In the genomic region with DNA sequence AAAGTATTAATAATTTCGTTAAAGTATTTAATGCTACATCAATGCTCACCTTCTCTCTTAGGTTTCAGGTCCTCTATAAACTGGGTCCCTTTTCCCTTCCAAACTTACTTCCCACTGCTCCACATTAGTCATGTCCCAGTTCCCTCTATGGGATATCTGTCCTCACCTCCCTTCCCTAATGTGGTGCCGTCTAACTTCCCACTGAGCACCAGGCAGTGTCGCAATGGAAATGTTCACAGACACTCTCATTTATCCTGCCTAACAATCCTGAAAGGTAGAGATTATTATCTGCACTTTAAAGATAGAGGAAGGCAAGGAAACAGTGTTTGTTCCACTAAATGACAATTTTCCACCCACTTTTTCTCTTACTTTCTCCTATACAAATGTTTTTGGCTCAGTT, we compare ENCODE assay signal across 1 cellular context.
TF ChIP-seq lines count a peak whose summit lies in the region.

No MANE protein-coding gene starts in this region.

TF ChIP-seq in HEK293, 187 proteins besides CTCF, POLR2A, EP300 and RAD21 (continued from another document):
- TF ChIP-seq, protein P1, sequence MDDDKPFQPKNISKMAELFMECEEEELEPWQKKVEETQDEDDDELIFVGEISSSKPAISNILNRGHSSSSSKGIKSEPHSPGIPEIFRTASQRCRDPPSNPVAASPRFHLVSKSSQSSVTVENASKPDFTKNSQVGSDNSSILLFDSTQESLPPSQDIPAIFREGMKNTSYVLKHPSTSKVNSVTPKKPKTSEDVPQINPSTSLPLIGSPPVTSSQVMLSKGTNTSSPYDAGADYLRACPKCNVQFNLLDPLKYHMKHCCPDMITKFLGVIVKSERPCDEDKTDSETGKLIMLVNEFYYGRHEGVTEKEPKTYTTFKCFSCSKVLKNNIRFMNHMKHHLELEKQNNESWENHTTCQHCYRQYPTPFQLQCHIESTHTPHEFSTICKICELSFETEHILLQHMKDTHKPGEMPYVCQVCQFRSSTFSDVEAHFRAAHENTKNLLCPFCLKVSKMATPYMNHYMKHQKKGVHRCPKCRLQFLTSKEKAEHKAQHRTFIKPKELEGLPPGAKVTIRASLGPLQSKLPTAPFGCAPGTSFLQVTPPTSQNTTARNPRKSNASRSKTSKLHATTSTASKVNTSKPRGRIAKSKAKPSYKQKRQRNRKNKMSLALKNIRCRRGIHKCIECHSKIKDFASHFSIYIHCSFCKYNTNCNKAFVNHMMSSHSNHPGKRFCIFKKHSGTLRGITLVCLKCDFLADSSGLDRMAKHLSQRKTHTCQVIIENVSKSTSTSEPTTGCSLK (tag by site-specific recombination; IDR thresholded peaks at IDR 0.05): no peak
- TF ChIP-seq FEZF1 (tag by site-specific recombination; IDR thresholded peaks at IDR 0.05) (no peak), KLF7 (tag by site-specific recombination; IDR thresholded peaks at IDR 0.05; ENCODE audit: borderline replicate concordance) (no peak), ZNF610 (tag by site-specific recombination; IDR thresholded peaks at IDR 0.05; ENCODE audit: borderline replicate concordance) (no peak), ZNF561 (tag by site-specific recombination; IDR thresholded peaks at IDR 0.05; ENCODE audit: borderline replicate concordance) (no peak)
- TF ChIP-seq, protein P2, sequence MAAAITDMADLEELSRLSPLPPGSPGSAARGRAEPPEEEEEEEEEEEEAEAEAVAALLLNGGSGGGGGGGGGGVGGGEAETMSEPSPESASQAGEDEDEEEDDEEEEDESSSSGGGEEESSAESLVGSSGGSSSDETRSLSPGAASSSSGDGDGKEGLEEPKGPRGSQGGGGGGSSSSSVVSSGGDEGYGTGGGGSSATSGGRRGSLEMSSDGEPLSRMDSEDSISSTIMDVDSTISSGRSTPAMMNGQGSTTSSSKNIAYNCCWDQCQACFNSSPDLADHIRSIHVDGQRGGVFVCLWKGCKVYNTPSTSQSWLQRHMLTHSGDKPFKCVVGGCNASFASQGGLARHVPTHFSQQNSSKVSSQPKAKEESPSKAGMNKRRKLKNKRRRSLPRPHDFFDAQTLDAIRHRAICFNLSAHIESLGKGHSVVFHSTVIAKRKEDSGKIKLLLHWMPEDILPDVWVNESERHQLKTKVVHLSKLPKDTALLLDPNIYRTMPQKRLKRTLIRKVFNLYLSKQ (tag by site-specific recombination; IDR thresholded peaks at IDR 0.05; ENCODE audit: borderline replicate concordance): no peak
TF ChIP-seq in HEK293: peak in this region for 2.
